11 cellular contexts compared by ENCODE assay signal in genomic region chr2:164967781-164968228, GRCh38.
DNase-seq lines count a peak whose midpoint lies in the region; ATAC-seq and TF ChIP-seq lines count a peak whose summit lies in the region.
"Had no signal": no experiment of that assay in that cellular context is flagged by ENCODE, and none has a peak within 500 bp of the region (broad histone marks: within the 10 kb centered on the region; RNA-seq: fewer than 3 reads in every experiment).

No MANE protein-coding gene starts in this region.

- TF ChIP-seq CTCF in foreskin fibroblast (IDR thresholded peaks at IDR 0.05; ENCODE audit: low read depth, low read length) (no peak), retinal pigment epithelial cell (conservative IDR thresholded peaks at IDR 0.05; ENCODE audit: low read depth, low read length) (no peak)

- no peak for ATAC-seq in GM21786 (IDR thresholded peaks at IDR 0.05; ENCODE audit: unreplicated experiment)

- H3K4me3 ChIP-seq in foreskin fibroblast (ENCODE audit: low read depth in 1 of 2, low read length in 2 of 2) (no peak overlapping the region), retinal pigment epithelial cell (ENCODE audit: low read length) (no peak overlapping the region)
- H3K4me3 ChIP-seq: uterus had no signal

- DNase-seq in GM04504 (ENCODE audit: low read depth) (peak; percentile 76), SW480 (ENCODE audit: low spot score) (peak; percentile 2), foreskin fibroblast (peak; percentile 63 to 70), retinal pigment epithelial cell (ENCODE audit: low read depth) (peak; percentile 99), NCI-H2081 (lab: John Stamatoyannopoulos, UW) (no peak), NCI-H128 (lab: John Stamatoyannopoulos, UW; ENCODE audit: unreplicated experiment) (no peak)
- DNase-seq in central memory CD4-positive, alpha-beta T cell, result no peak
- DNase-seq: activated gamma-delta T cell, erythroblast, uterus had no signal

Comparison
In these comparisons a context has a peak if more than half of its experiments do, and no peak if none do; other contexts are left out.
1. DNase-seq: peak in GM04504 (single experiment), SW480 (single experiment), foreskin fibroblast (2 of 2) and retinal pigment epithelial cell (single experiment); none in central memory CD4-positive, alpha-beta T cell (single experiment), NCI-H2081 (0 of 2) and NCI-H128 (single experiment).